ENCODE assay signal across 17 cellular contexts in genomic region chr12:109581856-109582255, GRCh38. TPM values are rescaled to one million over a fixed set of nuclear protein-coding genes. Genes with fewer than 3 reads are reported as not detected.
DNase-seq lines count a peak whose midpoint lies in the region; ATAC-seq, FAIRE-seq and TF ChIP-seq lines count a peak whose summit lies in the region.
"Had no signal": no experiment of that assay in that cellular context is flagged by ENCODE, and none has a peak within 500 bp of the region (broad histone marks: within the 10 kb centered on the region; RNA-seq: fewer than 3 reads in every experiment).

No MANE protein-coding gene starts in this region.

- no peak for TF ChIP-seq EP300 in gastroesophageal sphincter (IDR thresholded peaks at IDR 0.05)

- H4K8ac ChIP-seq in IMR-90 (ENCODE audit: low read depth in 2 of 2, low read length in 2 of 2) = no peak overlapping the region

- no peak overlapping the region for H3K56ac ChIP-seq in IMR-90 (ENCODE audit: extremely low read depth, insufficient read depth, low read length)

- H2BK5ac ChIP-seq in IMR-90 (ENCODE audit: low read depth, low read length, poor library complexity, severe bottlenecking) = no peak overlapping the region

- peak; percentile 86 for FAIRE-seq in bronchial epithelial cell (lab: Jason Lieb, UNC)
- FAIRE-seq: A204.1, colon had no signal

- DNase-seq in A172 (ENCODE audit: low spot score) (peak; percentile 66), IMR-90 (peak; percentile 45), bronchial epithelial cell (ENCODE audit: low read depth) (peak; percentile 94), kidney epithelial cell (ENCODE audit: low read depth) (peak; percentile 29), putamen (ENCODE audit: low spot score) (no peak)
- DNase-seq in naive thymus-derived CD8-positive, alpha-beta T cell = no peak
- no peak for DNase-seq in effector memory CD4-positive, alpha-beta T cell
- DNase-seq: activated naive CD4-positive, alpha-beta T cell treated with anti-CD3 and anti-CD28 coated beads, Interleukin-2, amount 10 ng/mL, durations not matched to agents 7 days and 5 days; DMS 273 treated with DMSO at 0.1 percent for 48 hours; gastrocnemius medialis; NCI-H526 treated with DMSO at 0.1 percent for 48 hours; spleen had no signal

- H2AFZ ChIP-seq in IMR-90 (replicated peaks; ENCODE audit: low read length, poor library complexity) = no peak overlapping the region

- in situ Hi-C loops in IMR-90 (cut with MboI; ENCODE audit: low sequenced_read_pairs) = no loop called here

- no peak overlapping the region for H2AK9ac ChIP-seq in IMR-90 (replicated peaks; ENCODE audit: low read depth, low read length, poor library complexity)

- CTCF ChIA-PET in IMR-90 (lab: Yijun Ruan, JAX) = no interaction called here

- no peak overlapping the region for H3K4me2 ChIP-seq in IMR-90 (ENCODE audit: low read depth, low read length)

- no peak overlapping the region for H3K23ac ChIP-seq in IMR-90 (ENCODE audit: low read depth, low read length)

- no peak overlapping the region for H3K4ac ChIP-seq in IMR-90 (ENCODE audit: low read depth, low read length)

- H3K4me1 ChIP-seq in IMR-90 (ENCODE audit: control insufficient read depth, insufficient read depth, low read length) = no peaks in the 10 kb centered on the region
- no peaks in the 10 kb centered on the region for H3K4me1 ChIP-seq in gastroesophageal sphincter
- no peaks in the 10 kb centered on the region for H3K4me1 ChIP-seq in effector memory CD4-positive, alpha-beta T cell (ENCODE audit: control insufficient read depth, insufficient read depth, low read length, poor library complexity, severe bottlenecking)
- H3K4me1 ChIP-seq: SJCRH30, spleen, tibial nerve had no signal

- no peak overlapping the region for H2AK5ac ChIP-seq in IMR-90 (ENCODE audit: low read depth, low read length)

- no peaks in the 10 kb centered on the region for H3K4me1 Mint-ChIP-seq in naive thymus-derived CD8-positive, alpha-beta T cell
- H3K4me1 Mint-ChIP-seq: activated naive CD4-positive, alpha-beta T cell treated with anti-CD3 and anti-CD28 coated beads, Interleukin-2, amount 10 ng/mL, durations not matched to agents 7 days and 5 days had no signal

- H3K79me1 ChIP-seq in IMR-90 (ENCODE audit: low read depth in 1 of 2, low read length in 2 of 2) = no peaks in the 10 kb centered on the region; a peak in 1 of 4 replicates

- no peak overlapping the region for H3K4me3 ChIP-seq in IMR-90 (ENCODE audit: insufficient read depth, low read depth, low read length)
- no peak overlapping the region for H3K4me3 ChIP-seq in bronchial epithelial cell (ENCODE audit: low read depth, low read length)
- H3K4me3 ChIP-seq in kidney epithelial cell (ENCODE audit: low read depth, low read length) = no peak overlapping the region
- H3K4me3 ChIP-seq in gastroesophageal sphincter = no peak overlapping the region
- no peak overlapping the region for H3K4me3 ChIP-seq in effector memory CD4-positive, alpha-beta T cell (ENCODE audit: insufficient read depth, low read depth, low read length, poor library complexity, severe bottlenecking)
- H3K4me3 ChIP-seq: gastrocnemius medialis, SJCRH30, spleen, tibial nerve had no signal

- no peaks in the 10 kb centered on the region for H3K27me3 Mint-ChIP-seq in naive thymus-derived CD8-positive, alpha-beta T cell
- H3K27me3 Mint-ChIP-seq: activated naive CD4-positive, alpha-beta T cell treated with anti-CD3 and anti-CD28 coated beads, Interleukin-2, amount 10 ng/mL, durations not matched to agents 7 days and 5 days had no signal

- 100% methylated on average over 1 of the region's 8 CpGs; no CpG with 5 or more reads in 1 of the 2 experiments for WGBS in IMR-90 (ENCODE audit: extremely low coverage in 2 of 2, insufficient read length in 1 of 2), 2 experiments
- 73 to 100% methylated on average over 3 to 6 of the region's 8 CpGs for WGBS in gastroesophageal sphincter (ENCODE audit: low coverage in 1 of 2), 2 donors

- no peak overlapping the region for H4K5ac ChIP-seq in IMR-90 (ENCODE audit: low read depth, low read length)

- no peak overlapping the region for H2BK15ac ChIP-seq in IMR-90 (ENCODE audit: low read depth, low read length)

- peak; percentile 60; the same call in 1 of the 2 replicates for ATAC-seq in IMR-90 (ENCODE audit: low read depth)
- ATAC-seq in naive thymus-derived CD8-positive, alpha-beta T cell = no peak
- ATAC-seq in gastroesophageal sphincter = no peak

- no peaks in the 10 kb centered on the region for H3K9me3 ChIP-seq in IMR-90 (ENCODE audit: control insufficient read depth, insufficient read depth, low read length)
- no peaks in the 10 kb centered on the region for H3K9me3 ChIP-seq in gastroesophageal sphincter
- no peaks in the 10 kb centered on the region for H3K9me3 ChIP-seq in effector memory CD4-positive, alpha-beta T cell (ENCODE audit: control insufficient read depth, low read length)
- H3K9me3 ChIP-seq: gastrocnemius medialis, SJCRH30, spleen, tibial nerve had no signal

- no peak overlapping the region for H3K4me3 Mint-ChIP-seq in naive thymus-derived CD8-positive, alpha-beta T cell
- H3K4me3 Mint-ChIP-seq: activated naive CD4-positive, alpha-beta T cell treated with anti-CD3 and anti-CD28 coated beads, Interleukin-2, amount 10 ng/mL, durations not matched to agents 7 days and 5 days had no signal

- H3K27ac Mint-ChIP-seq in naive thymus-derived CD8-positive, alpha-beta T cell = no peak overlapping the region
- H3K27ac Mint-ChIP-seq: activated naive CD4-positive, alpha-beta T cell treated with anti-CD3 and anti-CD28 coated beads, Interleukin-2, amount 10 ng/mL, durations not matched to agents 7 days and 5 days had no signal

- no peak for TF ChIP-seq RAD21 in IMR-90 (IDR thresholded peaks at IDR 0.05; ENCODE audit: low read length)

- no TSS peak for BruUV-seq in IMR-90 (replicated peaks; lab: Mats Ljungman, UMichigan)

- no peaks in the 10 kb centered on the region for H3K27me3 ChIP-seq in IMR-90 (ENCODE audit: control insufficient read depth, insufficient read depth, low read length)
- H3K27me3 ChIP-seq in bronchial epithelial cell (ENCODE audit: control insufficient read depth, insufficient read depth, low read length) = no peaks in the 10 kb centered on the region
- H3K27me3 ChIP-seq in kidney epithelial cell (ENCODE audit: control insufficient read depth, insufficient read depth, low read length) = no peaks in the 10 kb centered on the region
- no peaks in the 10 kb centered on the region for H3K27me3 ChIP-seq in gastroesophageal sphincter
- H3K27me3 ChIP-seq in effector memory CD4-positive, alpha-beta T cell (replicated peaks; ENCODE audit: control insufficient read depth, insufficient read depth, low read length, poor library complexity, severe bottlenecking) = no peaks in the 10 kb centered on the region
- H3K27me3 ChIP-seq: gastrocnemius medialis, SJCRH30, spleen, tibial nerve had no signal

- H3K14ac ChIP-seq in IMR-90 (replicated peaks; ENCODE audit: low read depth, low read length) = no peak overlapping the region

- POLR2A ChIA-PET in IMR-90 (lab: Charles Lee; ENCODE audit: unreplicated experiment) = no interaction called here
- POLR2A ChIA-PET in naive thymus-derived CD8-positive, alpha-beta T cell (lab: Charles Lee) = no interaction called here

- dilution Hi-C loops in IMR-90 (cut with HindIII; ENCODE audit: low sequenced_read_pairs, unreplicated experiment) = no loop called here

- H3K9ac ChIP-seq in IMR-90 (ENCODE audit: low read depth, low read length) = no peak overlapping the region

- no peak overlapping the region for H3K27ac ChIP-seq in IMR-90 (ENCODE audit: insufficient read depth, low read length)
- no peak overlapping the region for H3K27ac ChIP-seq in gastroesophageal sphincter
- H3K27ac ChIP-seq in effector memory CD4-positive, alpha-beta T cell (ENCODE audit: insufficient read depth, low read length, poor library complexity, severe bottlenecking) = no peak overlapping the region
- H3K27ac ChIP-seq: gastrocnemius medialis, SJCRH30, spleen had no signal

- H3K18ac ChIP-seq in IMR-90 (ENCODE audit: low read depth, low read length) = no peak overlapping the region

- H3K9me3 Mint-ChIP-seq in naive thymus-derived CD8-positive, alpha-beta T cell = no peaks in the 10 kb centered on the region
- H3K9me3 Mint-ChIP-seq: activated naive CD4-positive, alpha-beta T cell treated with anti-CD3 and anti-CD28 coated beads, Interleukin-2, amount 10 ng/mL, durations not matched to agents 7 days and 5 days had no signal

- H4K20me1 ChIP-seq in IMR-90 (ENCODE audit: insufficient read depth, low read length) = no peaks in the 10 kb centered on the region

- H3K9me1 ChIP-seq in IMR-90 (ENCODE audit: insufficient read depth, low read length) = 0 out of 2 replicates have a peak, but pooled peaks cover 8% of the 10 kb centered on the region

- peaks cover 0 to 69% (median 26%) of the 10 kb centered on the region in 3 donors for H3K36me3 Mint-ChIP-seq in naive thymus-derived CD8-positive, alpha-beta T cell

- intact Hi-C loops in IMR-90 (cut with micrococcal nuclease) = no loop called here

- TF ChIP-seq POLR2A in IMR-90 (IDR thresholded peaks at IDR 0.05; ENCODE audit: low read depth, low read length) = no peak
- no peak for TF ChIP-seq POLR2A in gastroesophageal sphincter (IDR thresholded peaks at IDR 0.05)

- TF ChIP-seq CTCF in IMR-90 (conservative IDR thresholded peaks at IDR 0.05; ENCODE audit: low read depth, low read length) (no peak), bronchial epithelial cell (IDR thresholded peaks at IDR 0.05; ENCODE audit: insufficient read depth, low read length, severe bottlenecking) (no peak), kidney epithelial cell (IDR thresholded peaks at IDR 0.05; ENCODE audit: insufficient read depth, low read length, poor library complexity, severe bottlenecking) (no peak), gastroesophageal sphincter (IDR thresholded peaks at IDR 0.05) (no peak)

- no peak overlapping the region for H2BK20ac ChIP-seq in IMR-90 (ENCODE audit: low read depth, low read length)

- no peak overlapping the region for H2BK120ac ChIP-seq in IMR-90 (ENCODE audit: low read depth, low read length)

- H3K36me3 ChIP-seq in IMR-90 (ENCODE audit: control insufficient read depth, insufficient read depth, low read length) (peaks cover 8% of the 10 kb centered on the region), bronchial epithelial cell (ENCODE audit: control insufficient read depth, insufficient read depth, low read length) (peaks cover 12% of the 10 kb centered on the region), kidney epithelial cell (ENCODE audit: control insufficient read depth, insufficient read depth, low read length) (peaks cover 2% of the 10 kb centered on the region), gastroesophageal sphincter (peaks cover 0 to 95% of the 10 kb centered on the region in 2 donors)
- peaks cover 48% of the 10 kb centered on the region for H3K36me3 ChIP-seq in effector memory CD4-positive, alpha-beta T cell (ENCODE audit: control insufficient read depth, insufficient read depth, low read length)

- H4K91ac ChIP-seq in IMR-90 (ENCODE audit: insufficient read depth, low read depth, low read length) = no peak overlapping the region

RNA-seq across cellular contexts. Expression of gene MVK, which starts 8.3 kb away (rescaled TPM):
- total RNA-seq in A172 (2014; rRNA removed; shearing (Covaris generic)) = 18.7 and 30.2 TPM in 2 replicates
- 6.6 and 6.9 TPM in 2 replicates for total RNA-seq in IMR-90 (2012; rRNA removed)
- 11.5 and 12.2 TPM in 2 replicates for polyA plus RNA-seq in IMR-90 (2012; rRNA removed)
- polyA plus RNA-seq in IMR-90 (2012; cell fraction: cytosol; rRNA removed) = 9.8 and 11.6 TPM in 2 replicates
- polyA plus RNA-seq in IMR-90 (2012; cell fraction: nucleus; rRNA removed; ENCODE audit: low replicate concordance) = 12.4 and 22.5 TPM in 2 replicates
- 14.3 and 16.1 TPM in 2 replicates for total RNA-seq in bronchial epithelial cell
- total RNA-seq in kidney epithelial cell = 25.4 and 30.8 TPM in 2 replicates
- total RNA-seq in naive thymus-derived CD8-positive, alpha-beta T cell = 10 to 100 TPM in 1 of 2 experiments, 1 to 10 TPM in 1; 9.2 to 11.5 TPM
- 1 to 10 TPM; 2.6 to 3.6 (median 2.7) TPM for polyA plus RNA-seq in naive thymus-derived CD8-positive, alpha-beta T cell
- 10 to 100 TPM in 2 of 4 donors, 1 to 10 TPM in 2; 6.2 to 18.2 (median 10.4) TPM for total RNA-seq in gastroesophageal sphincter

RNA-seq across cellular contexts. Expression of gene MMAB, which starts 8.6 kb away (rescaled TPM):
- 51.2 and 52.0 TPM in 2 replicates for total RNA-seq in A172 (2014; rRNA removed; shearing (Covaris generic))
- total RNA-seq in IMR-90 (2012; rRNA removed) (14.2 and 16.5 TPM in 2 replicates), bronchial epithelial cell (33.5 and 36.9 TPM in 2 replicates), kidney epithelial cell (39.8 and 48.1 TPM in 2 replicates), gastroesophageal sphincter (10 to 100 TPM; 22.3 to 39.6 (median 31.1) TPM)
- 16.9 and 17.3 TPM in 2 replicates for polyA plus RNA-seq in IMR-90 (2012; rRNA removed)
- polyA plus RNA-seq in IMR-90 (2012; cell fraction: cytosol; rRNA removed) = 16.1 and 18.4 TPM in 2 replicates
- 16.9 and 21.4 TPM in 2 replicates for polyA plus RNA-seq in IMR-90 (2012; cell fraction: nucleus; rRNA removed; ENCODE audit: low replicate concordance)
- total RNA-seq in naive thymus-derived CD8-positive, alpha-beta T cell = 10 to 100 TPM; 20.6 to 21.6 TPM
- polyA plus RNA-seq in naive thymus-derived CD8-positive, alpha-beta T cell = 10 to 100 TPM; 28.2 to 39.1 (median 36.0) TPM

Comparison
In these comparisons a context has a peak if more than half of its experiments do, and no peak if none do; other contexts are left out.
1. DNase-seq: peak in A172 (single experiment), IMR-90 (single experiment), bronchial epithelial cell (single experiment) and kidney epithelial cell (single experiment); none in naive thymus-derived CD8-positive, alpha-beta T cell (0 of 10), putamen (single experiment) and effector memory CD4-positive, alpha-beta T cell (0 of 3).